Comparison of ENCODE assay signal across 27 cellular contexts in the genomic region with DNA sequence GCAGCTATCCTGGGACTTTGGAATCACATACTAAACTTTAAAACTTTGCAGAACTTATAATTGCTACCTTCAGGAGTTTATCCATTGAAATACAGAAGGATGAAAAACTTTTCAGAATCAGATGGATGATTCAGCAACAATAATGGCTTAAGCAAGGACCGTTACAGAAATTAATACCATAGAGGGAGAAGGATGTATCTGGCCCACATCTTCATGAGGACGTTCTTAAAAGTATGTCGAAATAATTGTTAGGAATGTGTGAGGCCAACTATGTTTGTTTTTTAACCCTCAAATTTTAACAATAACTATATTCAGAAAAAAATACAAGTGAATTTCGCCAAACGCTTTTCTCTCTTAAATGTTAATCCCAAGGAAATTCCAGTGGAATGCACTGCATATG.
"Had no signal": no experiment of that assay in that cellular context is flagged by ENCODE, and none has a peak within 500 bp of the region (broad histone marks: within the 10 kb centered on the region; RNA-seq: fewer than 3 reads in every experiment).

No MANE protein-coding gene starts in this region.

- H3K36me3 Mint-ChIP-seq: mesothelial cell of epicardium; naive B cell; neural progenitor cell; stimulated activated naive B cell treated with anti-CD40 and anti-IgM and Interleukin-4, amounts not matched to agents 10 μg/mL and 1 μg/mL and 100 μg/mL, for 72 hours had no signal

- H3K27me3 ChIP-seq: neural progenitor cell, neutrophil, ovary, stomach, testis, thyroid gland, transverse colon, upper lobe of left lung, vagina had no signal

- H3K4me1 Mint-ChIP-seq: naive B cell; natural killer cell; nephron progenitor cell; neural progenitor cell; stimulated activated naive B cell treated with anti-CD40 and anti-IgM and Interleukin-4, amounts not matched to agents 10 μg/mL and 1 μg/mL and 100 μg/mL, for 72 hours had no signal

- H3K27ac Mint-ChIP-seq: mesothelial cell of epicardium; naive B cell; natural killer cell; nephron progenitor cell; neural progenitor cell; progenitor cell of endocrine pancreas; stimulated activated naive B cell treated with anti-CD40 and anti-IgM and Interleukin-4, amounts not matched to agents 10 μg/mL and 1 μg/mL and 100 μg/mL, for 72 hours had no signal

- H3K27me3 Mint-ChIP-seq: naive B cell; progenitor cell of endocrine pancreas; stimulated activated naive B cell treated with anti-CD40 and anti-IgM and Interleukin-4, amounts not matched to agents 10 μg/mL and 1 μg/mL and 100 μg/mL, for 72 hours had no signal

- DNase-seq: islet precursor cell; left ventricle myocardium inferior; mesendoderm; naive B cell; natural killer cell; nephron progenitor cell; occipital lobe; ovary; right cardiac atrium; stimulated activated CD4-positive, alpha-beta T cell treated with anti-CD3 and anti-CD28 coated beads, Interleukin-12 subunit alpha, Interleukin-12 subunit beta, amount 100 ng/mL, for 4 hours; stimulated activated CD4-positive, alpha-beta T cell treated with anti-CD3 and anti-CD28 coated beads, Interleukin-15, amount 100 ng/mL, for 24 hours; stimulated activated CD4-positive, alpha-beta T cell treated with anti-CD3 and anti-CD28 coated beads, Interleukin-2, amount 100 ng/mL, for 24 hours; stimulated activated CD4-positive, alpha-beta T cell treated with anti-CD3 and anti-CD28 coated beads, Interleukin-4, amount 100 ng/mL, for 1 hour; stimulated activated naive B cell treated with anti-CD40 and anti-IgM and Interleukin-4, amounts not matched to agents 10 μg/mL and 1 μg/mL and 100 μg/mL, for 72 hours; stimulated activated naive CD8-positive, alpha-beta T cell treated with anti-CD3 and anti-CD28 coated beads, Interleukin-15, Interleukin-2, amounts not matched to agents 100 U/mL and 50 U/mL, for 24 hours; stomach; testis; thyroid gland; transverse colon; upper lobe of left lung had no signal

- H3K27ac ChIP-seq: left ventricle myocardium inferior, neural progenitor cell, neutrophil, ovary, skin epidermis, stomach, testis, thyroid gland, transverse colon, upper lobe of left lung, vagina had no signal

- H3K36me3 ChIP-seq: left ventricle myocardium inferior, neural progenitor cell, neutrophil, ovary, stomach, thyroid gland, transverse colon, upper lobe of left lung, vagina had no signal

- H3K4me3 Mint-ChIP-seq: mesothelial cell of epicardium; naive B cell; natural killer cell; nephron progenitor cell; neural progenitor cell; stimulated activated naive B cell treated with anti-CD40 and anti-IgM and Interleukin-4, amounts not matched to agents 10 μg/mL and 1 μg/mL and 100 μg/mL, for 72 hours had no signal

- H3K4me3 ChIP-seq: left ventricle myocardium inferior, lung, neural progenitor cell, ovary, skin epidermis, stomach, testis, thyroid gland, transverse colon, upper lobe of left lung, vagina had no signal

- H3K4me1 ChIP-seq: neural progenitor cell, stomach, testis, thyroid gland, transverse colon, upper lobe of left lung, vagina had no signal

- H3K9me3 ChIP-seq: neutrophil, ovary, testis, thyroid gland, transverse colon, vagina had no signal

- H3K9me3 Mint-ChIP-seq: stimulated activated naive B cell treated with anti-CD40 and anti-IgM and Interleukin-4, amounts not matched to agents 10 μg/mL and 1 μg/mL and 100 μg/mL, for 72 hours had no signal
